In the genomic region with DNA sequence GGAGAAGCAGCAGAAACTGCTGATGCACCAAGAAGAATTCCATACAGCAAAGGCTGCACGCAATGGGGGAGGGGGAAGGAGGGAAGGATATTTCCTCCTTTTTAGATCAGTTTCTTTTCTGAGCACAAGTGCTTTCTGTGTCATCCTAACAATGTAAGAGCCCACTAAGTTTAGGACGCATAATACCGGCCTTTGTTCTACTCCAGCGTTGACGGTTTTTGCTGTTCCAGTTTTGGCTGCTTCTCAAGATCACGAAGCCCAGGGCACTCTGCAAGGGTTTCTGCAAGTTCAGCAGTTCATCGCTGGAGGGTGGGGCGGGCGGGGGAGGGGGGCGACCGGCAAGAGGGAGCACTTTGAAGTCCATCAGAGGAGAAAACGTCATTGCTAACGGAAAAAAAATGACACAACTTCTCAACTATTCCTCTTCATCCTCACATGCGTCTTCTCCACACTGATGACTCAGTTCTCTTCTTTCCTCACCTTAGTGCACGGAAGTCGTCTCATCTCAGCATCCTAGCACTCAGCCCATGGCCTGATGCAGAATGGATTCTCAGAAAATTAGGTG, we compare ENCODE assay signal across 1 cellular context.
TF ChIP-seq lines count a peak whose summit lies in the region.

No MANE protein-coding gene starts in this region.

TF ChIP-seq in GM23338, 12 proteins besides CTCF, POLR2A, EP300 and RAD21 (continued from another document):
- TF ChIP-seq, protein P1, sequence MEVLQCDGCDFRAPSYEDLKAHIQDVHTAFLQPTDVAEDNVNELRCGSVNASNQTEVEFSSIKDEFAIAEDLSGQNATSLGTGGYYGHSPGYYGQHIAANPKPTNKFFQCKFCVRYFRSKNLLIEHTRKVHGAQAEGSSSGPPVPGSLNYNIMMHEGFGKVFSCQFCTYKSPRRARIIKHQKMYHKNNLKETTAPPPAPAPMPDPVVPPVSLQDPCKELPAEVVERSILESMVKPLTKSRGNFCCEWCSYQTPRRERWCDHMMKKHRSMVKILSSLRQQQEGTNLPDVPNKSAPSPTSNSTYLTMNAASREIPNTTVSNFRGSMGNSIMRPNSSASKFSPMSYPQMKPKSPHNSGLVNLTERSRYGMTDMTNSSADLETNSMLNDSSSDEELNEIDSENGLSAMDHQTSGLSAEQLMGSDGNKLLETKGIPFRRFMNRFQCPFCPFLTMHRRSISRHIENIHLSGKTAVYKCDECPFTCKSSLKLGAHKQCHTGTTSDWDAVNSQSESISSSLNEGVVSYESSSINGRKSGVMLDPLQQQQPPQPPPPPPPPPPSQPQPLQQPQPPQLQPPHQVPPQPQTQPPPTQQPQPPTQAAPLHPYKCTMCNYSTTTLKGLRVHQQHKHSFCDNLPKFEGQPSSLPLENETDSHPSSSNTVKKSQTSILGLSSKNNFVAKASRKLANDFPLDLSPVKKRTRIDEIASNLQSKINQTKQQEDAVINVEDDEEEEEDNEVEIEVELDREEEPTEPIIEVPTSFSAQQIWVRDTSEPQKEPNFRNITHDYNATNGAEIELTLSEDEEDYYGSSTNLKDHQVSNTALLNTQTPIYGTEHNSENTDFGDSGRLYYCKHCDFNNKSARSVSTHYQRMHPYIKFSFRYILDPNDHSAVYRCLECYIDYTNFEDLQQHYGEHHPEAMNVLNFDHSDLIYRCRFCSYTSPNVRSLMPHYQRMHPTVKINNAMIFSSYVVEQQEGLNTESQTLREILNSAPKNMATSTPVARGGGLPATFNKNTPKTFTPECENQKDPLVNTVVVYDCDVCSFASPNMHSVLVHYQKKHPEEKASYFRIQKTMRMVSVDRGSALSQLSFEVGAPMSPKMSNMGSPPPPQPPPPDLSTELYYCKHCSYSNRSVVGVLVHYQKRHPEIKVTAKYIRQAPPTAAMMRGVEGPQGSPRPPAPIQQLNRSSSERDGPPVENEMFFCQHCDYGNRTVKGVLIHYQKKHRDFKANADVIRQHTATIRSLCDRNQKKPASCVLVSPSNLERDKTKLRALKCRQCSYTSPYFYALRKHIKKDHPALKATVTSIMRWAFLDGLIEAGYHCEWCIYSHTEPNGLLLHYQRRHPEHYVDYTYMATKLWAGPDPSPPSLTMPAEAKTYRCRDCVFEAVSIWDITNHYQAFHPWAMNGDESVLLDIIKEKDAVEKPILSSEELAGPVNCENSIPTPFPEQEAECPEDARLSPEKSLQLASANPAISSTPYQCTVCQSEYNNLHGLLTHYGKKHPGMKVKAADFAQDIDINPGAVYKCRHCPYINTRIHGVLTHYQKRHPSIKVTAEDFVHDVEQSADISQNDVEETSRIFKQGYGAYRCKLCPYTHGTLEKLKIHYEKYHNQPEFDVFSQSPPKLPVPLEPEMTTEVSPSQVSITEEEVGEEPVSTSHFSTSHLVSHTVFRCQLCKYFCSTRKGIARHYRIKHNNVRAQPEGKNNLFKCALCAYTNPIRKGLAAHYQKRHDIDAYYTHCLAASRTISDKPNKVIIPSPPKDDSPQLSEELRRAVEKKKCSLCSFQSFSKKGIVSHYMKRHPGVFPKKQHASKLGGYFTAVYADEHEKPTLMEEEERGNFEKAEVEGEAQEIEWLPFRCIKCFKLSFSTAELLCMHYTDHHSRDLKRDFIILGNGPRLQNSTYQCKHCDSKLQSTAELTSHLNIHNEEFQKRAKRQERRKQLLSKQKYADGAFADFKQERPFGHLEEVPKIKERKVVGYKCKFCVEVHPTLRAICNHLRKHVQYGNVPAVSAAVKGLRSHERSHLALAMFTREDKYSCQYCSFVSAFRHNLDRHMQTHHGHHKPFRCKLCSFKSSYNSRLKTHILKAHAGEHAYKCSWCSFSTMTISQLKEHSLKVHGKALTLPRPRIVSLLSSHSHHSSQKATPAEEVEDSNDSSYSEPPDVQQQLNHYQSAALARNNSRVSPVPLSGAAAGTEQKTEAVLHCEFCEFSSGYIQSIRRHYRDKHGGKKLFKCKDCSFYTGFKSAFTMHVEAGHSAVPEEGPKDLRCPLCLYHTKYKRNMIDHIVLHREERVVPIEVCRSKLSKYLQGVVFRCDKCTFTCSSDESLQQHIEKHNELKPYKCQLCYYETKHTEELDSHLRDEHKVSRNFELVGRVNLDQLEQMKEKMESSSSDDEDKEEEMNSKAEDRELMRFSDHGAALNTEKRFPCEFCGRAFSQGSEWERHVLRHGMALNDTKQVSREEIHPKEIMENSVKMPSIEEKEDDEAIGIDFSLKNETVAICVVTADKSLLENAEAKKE (CRISPR knock-in tag; IDR thresholded peaks at IDR 0.05), result no peak
TF ChIP-seq in GM23338: peak in this region for 0.
